ENCODE assay signal across 1 cellular context in genomic region chr22:19914201-19914943, GRCh38.
A peak's percentile ranks its signal among the peaks of the same experiment; 100 is the strongest.
TF ChIP-seq lines count a peak whose summit lies in the region.

No MANE protein-coding gene starts in this region.

TF ChIP-seq in K562, 482 proteins besides CTCF, POLR2A, EP300 and RAD21 (continued from another document):
- TF ChIP-seq CLOCK (CRISPR knock-in tag; IDR thresholded peaks at IDR 0.05; ENCODE audit: borderline replicate concordance) (no peak), RFX7 (CRISPR knock-in tag; IDR thresholded peaks at IDR 0.05) (no peak), EHMT2 (IDR thresholded peaks at IDR 0.05) (no peak), TRIM24 (IDR thresholded peaks at IDR 0.05) (no peak), ZNF699 (CRISPR knock-in tag; IDR thresholded peaks at IDR 0.05; ENCODE audit: insufficient replicate concordance) (no peak), CREBBP (IDR thresholded peaks at IDR 0.05; ENCODE audit: low read depth, low read length) (no peak), THRAP3 (IDR thresholded peaks at IDR 0.05; ENCODE audit: borderline replicate concordance) (no peak), PHTF2 (CRISPR knock-in tag; IDR thresholded peaks at IDR 0.05) (no peak), ZNF431 (CRISPR knock-in tag; IDR thresholded peaks at IDR 0.05) (no peak), MCM3 (IDR thresholded peaks at IDR 0.05) (no peak), MIER1 (IDR thresholded peaks at IDR 0.05; ENCODE audit: low read depth) (0 out of 2 replicates have a peak, but pooled peaks have one; percentile 56), ZC3H8 (IDR thresholded peaks at IDR 0.05) (no peak), CTBP1 (IDR thresholded peaks at IDR 0.05; ENCODE audit: borderline replicate concordance) (no peak), HDGF (IDR thresholded peaks at IDR 0.05) (no peak), ZBTB1 (CRISPR knock-in tag; IDR thresholded peaks at IDR 0.05; ENCODE audit: borderline replicate concordance, low read depth) (no peak), STAT5A (IDR thresholded peaks at IDR 0.05; ENCODE audit: borderline replicate concordance, low read length) (no peak), RBBP5 (IDR thresholded peaks at IDR 0.05; ENCODE audit: borderline replicate concordance, insufficient read depth, low read length, poor library complexity, severe bottlenecking) (no peak), KHSRP (IDR thresholded peaks at IDR 0.05) (no peak), CHD4 (IDR thresholded peaks at IDR 0.05; ENCODE audit: insufficient read depth, insufficient replicate concordance, low read depth, low read length, poor library complexity, severe bottlenecking) (no peak), TSHZ1 (CRISPR knock-in tag; IDR thresholded peaks at IDR 0.05) (0 out of 2 replicates have a peak, but pooled peaks have one; percentile 33), NR2F6 (CRISPR knock-in tag; IDR thresholded peaks at IDR 0.05) (peak; percentile 68; the same call in 1 of the 2 replicates), RBM34 (IDR thresholded peaks at IDR 0.05; ENCODE audit: borderline replicate concordance, insufficient read depth, low read length) (no peak)
TF ChIP-seq in K562: peak in this region for 13.
